Comparison of ENCODE assay signal across 1 cellular context in genomic region chr7:93620057-93620456, GRCh38.
TF ChIP-seq lines count a peak whose summit lies in the region.

No MANE protein-coding gene starts in this region.

TF ChIP-seq in SK-N-SH treated with all-trans-retinoic acid at 6 μM for 48 hours, 23 proteins besides CTCF, POLR2A, EP300 and RAD21 (continued from another document):
- TF ChIP-seq ZNF70 (CRISPR knock-in tag; IDR thresholded peaks at IDR 0.05) (no peak), BACH2 (CRISPR knock-in tag; IDR thresholded peaks at IDR 0.05; ENCODE audit: borderline replicate concordance) (no peak), ZNF8 (CRISPR knock-in tag; IDR thresholded peaks at IDR 0.05) (no peak), SNAI2 (CRISPR knock-in tag; IDR thresholded peaks at IDR 0.05) (no peak)
- TF ChIP-seq, protein P1, sequence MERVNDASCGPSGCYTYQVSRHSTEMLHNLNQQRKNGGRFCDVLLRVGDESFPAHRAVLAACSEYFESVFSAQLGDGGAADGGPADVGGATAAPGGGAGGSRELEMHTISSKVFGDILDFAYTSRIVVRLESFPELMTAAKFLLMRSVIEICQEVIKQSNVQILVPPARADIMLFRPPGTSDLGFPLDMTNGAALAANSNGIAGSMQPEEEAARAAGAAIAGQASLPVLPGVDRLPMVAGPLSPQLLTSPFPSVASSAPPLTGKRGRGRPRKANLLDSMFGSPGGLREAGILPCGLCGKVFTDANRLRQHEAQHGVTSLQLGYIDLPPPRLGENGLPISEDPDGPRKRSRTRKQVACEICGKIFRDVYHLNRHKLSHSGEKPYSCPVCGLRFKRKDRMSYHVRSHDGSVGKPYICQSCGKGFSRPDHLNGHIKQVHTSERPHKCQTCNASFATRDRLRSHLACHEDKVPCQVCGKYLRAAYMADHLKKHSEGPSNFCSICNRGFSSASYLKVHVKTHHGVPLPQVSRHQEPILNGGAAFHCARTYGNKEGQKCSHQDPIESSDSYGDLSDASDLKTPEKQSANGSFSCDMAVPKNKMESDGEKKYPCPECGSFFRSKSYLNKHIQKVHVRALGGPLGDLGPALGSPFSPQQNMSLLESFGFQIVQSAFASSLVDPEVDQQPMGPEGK (CRISPR knock-in tag; IDR thresholded peaks at IDR 0.05; ENCODE audit: borderline replicate concordance), result no peak
TF ChIP-seq in SK-N-SH treated with all-trans-retinoic acid at 6 μM for 48 hours: peak in this region for 0.
